21 cellular contexts compared by ENCODE assay signal in genomic region chr4:3361896-3362295, GRCh38.
"Had no signal": no experiment of that assay in that cellular context is flagged by ENCODE, and none has a peak within 500 bp of the region (broad histone marks: within the 10 kb centered on the region; RNA-seq: fewer than 3 reads in every experiment).

No MANE protein-coding gene starts in this region.

- H3K27ac ChIP-seq: ascending aorta, breast epithelium, dorsolateral prefrontal cortex, lower lobe of right lung, ovary, spleen, thyroid gland had no signal

- H3K27me3 ChIP-seq: ascending aorta, breast epithelium, dorsolateral prefrontal cortex, ovary, spleen, thyroid gland had no signal

- H3K27me3 Mint-ChIP-seq: activated naive CD4-positive, alpha-beta T cell treated with anti-CD3 and anti-CD28 coated beads, Interleukin-2, amount 50 U/mL, for 24 hours had no signal

- H3K36me3 ChIP-seq: ascending aorta, breast epithelium, lower lobe of right lung, ovary, spleen, thyroid gland had no signal

- H3K4me1 ChIP-seq: ascending aorta, breast epithelium, lower lobe of right lung, thyroid gland had no signal

- H3K4me3 Mint-ChIP-seq: activated CD8-positive, alpha-beta T cell treated with anti-CD3 and anti-CD28 coated beads, Interleukin-2, amount 10 ng/mL, durations not matched to agents 7 days and 5 days; activated naive CD4-positive, alpha-beta T cell treated with anti-CD3 and anti-CD28 coated beads, Interleukin-2, amount 50 U/mL, for 24 hours; mesothelial cell of epicardium; nephron had no signal

- DNase-seq: activated CD4-positive, alpha-beta T cell treated with anti-CD3 and anti-CD28 coated beads for 4 hours; activated CD8-positive, alpha-beta memory T cell treated with anti-CD3 and anti-CD28 coated beads, Interleukin-2, amount 50 U/mL, for 48 hours; activated CD8-positive, alpha-beta T cell treated with anti-CD3 and anti-CD28 coated beads, Interleukin-2, amount 10 ng/mL, durations not matched to agents 7 days and 5 days; activated effector memory CD4-positive, alpha-beta T cell treated with anti-CD3 and anti-CD28 coated beads, Interleukin-2, amount 50 U/mL, for 16 hours; activated T-cell treated with anti-CD3 and anti-CD28 coated beads, Interleukin-2, amount 50 U/mL, for 48 hours; dorsolateral prefrontal cortex; foreskin fibroblast; glutamatergic neuron; hippocampal formation; islet precursor cell; left colon; lower lobe of right lung; ovary; spleen; stimulated activated naive CD4-positive, alpha-beta T cell; thyroid gland had no signal

- H3K9me3 ChIP-seq: ascending aorta, breast epithelium, lower lobe of right lung, ovary, thyroid gland had no signal

- ATAC-seq: activated CD8-positive, alpha-beta T cell treated with anti-CD3 and anti-CD28 coated beads, Interleukin-2, amount 10 ng/mL, durations not matched to agents 7 days and 5 days; left colon had no signal

- H3K36me3 Mint-ChIP-seq: activated naive CD4-positive, alpha-beta T cell treated with anti-CD3 and anti-CD28 coated beads, Interleukin-2, amount 50 U/mL, for 24 hours had no signal

- H3K4me3 ChIP-seq: ascending aorta, breast epithelium, dorsolateral prefrontal cortex, lower lobe of right lung, ovary, spleen, thyroid gland had no signal

- H3K27ac Mint-ChIP-seq: activated CD8-positive, alpha-beta T cell treated with anti-CD3 and anti-CD28 coated beads, Interleukin-2, amount 10 ng/mL, durations not matched to agents 7 days and 5 days; activated naive CD4-positive, alpha-beta T cell treated with anti-CD3 and anti-CD28 coated beads, Interleukin-2, amount 50 U/mL, for 24 hours; mesothelial cell of epicardium had no signal
